ENCODE assay signal across 8 cellular contexts in the genomic region with DNA sequence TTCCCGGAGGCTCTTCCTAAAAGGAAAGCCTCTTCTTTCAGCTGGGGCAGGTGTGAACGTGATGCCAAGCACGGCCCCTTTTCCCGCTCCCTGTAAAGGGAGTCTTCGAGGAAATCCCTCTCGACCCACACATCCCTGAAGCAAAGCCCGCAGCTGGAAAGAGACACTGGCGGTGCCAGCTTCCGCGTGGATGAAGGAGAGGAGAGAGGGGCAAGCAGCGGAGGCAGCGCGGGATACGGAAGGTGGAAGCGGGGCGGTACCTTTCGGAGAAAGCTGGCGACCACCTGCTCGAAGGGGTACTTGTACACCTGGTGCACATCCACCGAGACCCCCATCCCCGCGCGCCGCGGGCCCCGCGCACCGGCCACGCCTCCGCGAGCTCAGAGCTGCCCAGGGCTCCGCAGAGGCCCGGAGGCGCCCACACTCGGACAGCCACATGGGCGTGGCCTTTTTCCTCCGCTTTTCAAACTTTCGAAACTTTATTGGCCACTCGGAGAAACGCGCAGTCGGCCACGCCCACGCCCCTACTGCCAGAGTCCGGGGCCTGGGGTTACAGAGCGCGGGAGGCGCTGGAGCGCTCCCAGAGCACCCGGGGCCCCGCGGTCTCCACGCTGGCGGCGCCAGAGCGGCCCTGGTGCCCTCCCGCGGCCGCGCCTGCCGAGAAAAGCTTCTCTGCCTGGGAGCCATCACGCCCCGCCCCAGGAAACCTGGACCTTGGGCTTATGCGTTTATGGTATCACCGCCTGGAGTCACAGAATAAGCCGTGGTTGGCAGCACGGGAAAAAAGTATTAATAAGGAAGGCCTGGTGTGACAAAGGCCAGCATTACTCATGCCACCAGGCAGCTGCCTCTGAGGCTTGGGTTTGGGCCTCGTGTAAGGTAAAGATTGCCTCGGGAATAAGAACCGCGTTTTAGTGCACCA. TPM values are rescaled to one million over a fixed set of nuclear protein-coding genes. Genes with fewer than 3 reads are reported as not detected.
DNase-seq lines count a peak whose midpoint lies in the region; ATAC-seq and TF ChIP-seq lines count a peak whose summit lies in the region.

A gene (minus strand): TSS at position 426 of the 922 bp plus-strand sequence. CDS start 91 bp downstream, at position 335.

- TF ChIP-seq CTCF in glutamatergic neuron (IDR thresholded peaks at IDR 0.05; ENCODE audit: partially characterized antibody, unreplicated experiment) (no peak), neutrophil (IDR thresholded peaks at IDR 0.05) (no peak), thoracic aorta (IDR thresholded peaks at IDR 0.05) (no peak)

- peaks cover 28% of the 10 kb centered on the region for H3K27me3 Mint-ChIP-seq in activated naive CD4-positive, alpha-beta T cell treated with anti-CD3 and anti-CD28 coated beads, Interleukin-2, amount 50 U/mL, for 24 hours
- H3K27me3 Mint-ChIP-seq in glutamatergic neuron (ENCODE audit: unreplicated experiment) = no peaks in the 10 kb centered on the region

- peak; percentile 86 for ATAC-seq in GM21526 (IDR thresholded peaks at IDR 0.05; ENCODE audit: low FRiP score, unreplicated experiment)
- peak; percentile 92 for ATAC-seq in thoracic aorta (ENCODE audit: insufficient number of reproducible peaks, low FRiP score, low read depth)

- H3K4me3 Mint-ChIP-seq in activated naive CD4-positive, alpha-beta T cell treated with anti-CD3 and anti-CD28 coated beads, Interleukin-2, amount 50 U/mL, for 24 hours = peak within 1 kb of the TSS; percentile 20
- peak within 1 kb of the TSS; percentile 65 for H3K4me3 Mint-ChIP-seq in glutamatergic neuron (ENCODE audit: unreplicated experiment)

- H3K27ac ChIP-seq in neutrophil (no peak within 1 kb of the TSS), thoracic aorta (peak within 1 kb of the TSS; percentile 49 to 92)

- peaks cover 8% of the 10 kb centered on the region for H3K27me3 ChIP-seq in neutrophil
- no peaks in the 10 kb centered on the region for H3K27me3 ChIP-seq in thoracic aorta (replicated peaks; ENCODE audit: insufficient read depth)

- no peaks in the 10 kb centered on the region for H3K9me3 Mint-ChIP-seq in activated naive CD4-positive, alpha-beta T cell treated with anti-CD3 and anti-CD28 coated beads, Interleukin-2, amount 50 U/mL, for 24 hours
- H3K9me3 Mint-ChIP-seq in glutamatergic neuron (ENCODE audit: unreplicated experiment) = no peaks in the 10 kb centered on the region

- H3K36me3 ChIP-seq in neutrophil (no peaks in the 10 kb centered on the region), thoracic aorta (no peaks in the 10 kb centered on the region)

- no peak within 1 kb of the TSS for H3K27ac Mint-ChIP-seq in activated naive CD4-positive, alpha-beta T cell treated with anti-CD3 and anti-CD28 coated beads, Interleukin-2, amount 50 U/mL, for 24 hours
- no peak within 1 kb of the TSS for H3K27ac Mint-ChIP-seq in glutamatergic neuron (ENCODE audit: unreplicated experiment)

- no peaks in the 10 kb centered on the region for H3K9me3 ChIP-seq in neutrophil
- H3K9me3 ChIP-seq in thoracic aorta = no peaks in the 10 kb centered on the region

- DNase-seq in DMS114 treated with DMSO at 0.1 percent for 48 hours (lab: John Stamatoyannopoulos, UW; ENCODE audit: unreplicated experiment) (peak; percentile 83), HT1080 (ENCODE audit: low read depth) (peak; percentile 91), RKO (ENCODE audit: low spot score) (peak; percentile 93), glutamatergic neuron (peak; percentile 75), thoracic aorta (ENCODE audit: low spot score) (peak; percentile 56)

- H3K4me1 ChIP-seq in neutrophil (ENCODE audit: control insufficient read depth in 1 of 2, insufficient read depth in 1 of 2, low read depth in 1 of 2, low read length in 1 of 2) (peaks cover 10 to 12% of the 10 kb centered on the region in 2 experiments), thoracic aorta (ENCODE audit: control insufficient read depth in 1 of 2, low read depth in 2 of 2) (peaks cover 11 to 30% of the 10 kb centered on the region in 2 donors)

- H3K4me3 ChIP-seq in neutrophil (ENCODE audit: low read depth in 1 of 2, low read length in 1 of 2) (peak within 1 kb of the TSS; percentile 54 to 63), thoracic aorta (peak within 1 kb of the TSS; percentile 86)

- H3K36me3 Mint-ChIP-seq in activated naive CD4-positive, alpha-beta T cell treated with anti-CD3 and anti-CD28 coated beads, Interleukin-2, amount 50 U/mL, for 24 hours = no peaks in the 10 kb centered on the region
- no peaks in the 10 kb centered on the region for H3K36me3 Mint-ChIP-seq in glutamatergic neuron (ENCODE audit: unreplicated experiment)

- H3K4me1 Mint-ChIP-seq in activated naive CD4-positive, alpha-beta T cell treated with anti-CD3 and anti-CD28 coated beads, Interleukin-2, amount 50 U/mL, for 24 hours = no peaks in the 10 kb centered on the region
- H3K4me1 Mint-ChIP-seq in glutamatergic neuron (ENCODE audit: low read depth, unreplicated experiment) = no peaks in the 10 kb centered on the region

RNA-seq across cellular contexts. Expression of the gene that starts here (rescaled TPM):
- 7.6 and 13.9 TPM in 2 replicates for total RNA-seq in HT1080 (2014; rRNA removed; shearing (Covaris generic))
- 7.2 and 9.0 TPM in 2 replicates for polyA plus RNA-seq in HT1080 (2015; cell fraction: cytosol; rRNA removed)
- 2.3 and 3.5 TPM in 2 replicates for polyA plus RNA-seq in HT1080 (2015; cell fraction: nucleus; rRNA removed)
- total RNA-seq in glutamatergic neuron (ENCODE audit: unreplicated experiment) (4.6 TPM), thoracic aorta (10 to 100 TPM; 10.7 to 27.9 TPM)
